8 cellular contexts compared by ENCODE assay signal in the genomic region with DNA sequence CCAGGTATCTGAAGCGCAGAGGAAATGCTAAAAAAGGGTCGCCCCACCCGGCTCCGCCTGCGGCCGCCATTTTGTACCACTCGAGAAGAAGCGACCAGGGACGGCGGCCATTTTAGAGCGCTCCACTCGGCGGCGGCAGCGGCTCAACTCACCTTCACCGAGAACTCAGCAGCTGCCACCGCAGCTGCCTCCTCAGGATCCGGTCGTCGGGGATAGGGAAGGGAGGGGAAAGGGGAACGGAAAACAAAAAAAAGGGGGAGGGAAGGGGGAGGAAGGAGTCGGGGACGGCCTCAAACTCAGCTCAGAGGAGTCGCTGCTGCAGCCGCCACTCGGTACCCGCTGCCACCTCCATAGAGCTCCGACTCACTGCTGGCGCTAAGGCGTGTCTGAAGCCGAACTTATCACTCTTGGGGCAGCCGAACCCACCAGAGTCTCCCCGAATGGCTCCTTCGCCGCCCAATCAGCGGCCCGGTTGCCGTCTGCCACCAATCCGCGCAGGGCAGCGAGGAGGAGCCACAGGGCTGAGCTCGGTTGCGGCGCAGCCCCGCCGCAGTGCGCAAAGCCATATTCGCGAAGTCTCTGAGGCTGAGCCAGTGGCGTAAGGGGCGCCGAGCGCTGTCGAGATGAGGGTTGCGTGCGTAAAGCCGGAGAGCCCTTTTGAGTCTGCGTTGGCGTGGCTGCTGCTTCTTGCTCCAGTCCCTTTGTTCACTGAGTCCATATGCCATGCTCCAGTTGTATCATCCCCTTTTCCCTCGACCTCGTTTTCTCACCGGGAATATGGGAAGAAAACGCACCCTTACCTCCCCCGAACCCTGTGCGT.
A peak's percentile ranks its signal among the peaks of the same experiment; 100 is the strongest.
DNase-seq lines count a peak whose midpoint lies in the region; ATAC-seq and TF ChIP-seq lines count a peak whose summit lies in the region.

A gene (minus strand): TSS at position 374 of the 820 bp plus-strand sequence.

- TF ChIP-seq CTCF in AG09309 (IDR thresholded peaks at IDR 0.05; ENCODE audit: control insufficient read depth, insufficient read depth, low read depth, low read length, missing control alignments) = no peak

- H3K27me3 Mint-ChIP-seq in central memory CD8-positive, alpha-beta T cell = no peaks in the 10 kb centered on the region

- H3K27ac Mint-ChIP-seq in central memory CD8-positive, alpha-beta T cell (ENCODE audit: low read depth) = peak within 1 kb of the TSS; percentile 98

- peak within 1 kb of the TSS; percentile 96 for H3K4me3 Mint-ChIP-seq in central memory CD8-positive, alpha-beta T cell

- peaks cover 49% of the 10 kb centered on the region for H3K4me1 Mint-ChIP-seq in central memory CD8-positive, alpha-beta T cell

- H3K4me3 ChIP-seq in AG09309 (ENCODE audit: control insufficient read depth, low read depth, low read length) = peak within 1 kb of the TSS; percentile 75

- peak; percentile 96 for DNase-seq in AG09309 (ENCODE audit: low read depth)
- peak; percentile 97 to 99 for DNase-seq in NCI-H446 (lab: John Stamatoyannopoulos, UW)
- peak; percentile 97 for DNase-seq in activated CD4-positive, CD25-positive, alpha-beta regulatory T cell treated with anti-CD3 and anti-CD28 coated beads, Interleukin-2, amount 50 U/mL, for 16 hours (ENCODE audit: low read depth, low spot score)
- DNase-seq in central memory CD8-positive, alpha-beta T cell (ENCODE audit: low spot score in 2 of 2) = peak; percentile 96 to 99
- peak; percentile 99 for DNase-seq in iris pigment epithelial cell (ENCODE audit: low read depth)
- peak; percentile 96 for DNase-seq in stimulated activated CD4-positive, alpha-beta T cell treated with anti-CD3 and anti-CD28 coated beads, Interleukin-12 subunit alpha, Interleukin-12 subunit beta, amount 100 ng/mL, for 4 hours

- H3K9me3 Mint-ChIP-seq in central memory CD8-positive, alpha-beta T cell = no peaks in the 10 kb centered on the region

- peaks cover 55% of the 10 kb centered on the region for H3K36me3 Mint-ChIP-seq in central memory CD8-positive, alpha-beta T cell (ENCODE audit: insufficient read depth)

- ATAC-seq in GM19025 (IDR thresholded peaks at IDR 0.05; ENCODE audit: low read depth, unreplicated experiment) = peak; percentile 89
- peak; percentile 95 for ATAC-seq in HG03342 (IDR thresholded peaks at IDR 0.05; ENCODE audit: unreplicated experiment)
- ATAC-seq in central memory CD8-positive, alpha-beta T cell (replicated peaks; ENCODE audit: extremely low read depth, poor library complexity, severe bottlenecking) = peak; percentile 93

Comparison
In these comparisons a context has a peak if more than half of its experiments do, and no peak if none do; other contexts are left out.
1. Peak in every context shown above with its lines: DNase-seq, ATAC-seq and H3K4me3 ChIP-seq.